In genomic region chr13:32650705-32651311, GRCh38 we compare ENCODE assay signal across 8 cellular contexts.
DNase-seq lines count a peak whose midpoint lies in the region; FAIRE-seq and TF ChIP-seq lines count a peak whose summit lies in the region.

No MANE protein-coding gene starts in this region.

- H3K27me3 ChIP-seq in kidney epithelial cell (ENCODE audit: control insufficient read depth, insufficient read depth, low read length): no peaks in the 10 kb centered on the region

- TF ChIP-seq CTCF in kidney epithelial cell (IDR thresholded peaks at IDR 0.05; ENCODE audit: insufficient read depth, low read length, poor library complexity, severe bottlenecking): peak; percentile 85

- FAIRE-seq in H54 (lab: Jason Lieb, UNC): peak; percentile 66

- intact Hi-C loops in posterior vena cava (cut with DNase I): no loop called here

- H3K36me3 ChIP-seq in kidney epithelial cell (ENCODE audit: control insufficient read depth, insufficient read depth, low read length): no peaks in the 10 kb centered on the region

- H3K4me3 ChIP-seq in kidney epithelial cell (ENCODE audit: low read depth, low read length): no peak overlapping the region

- DNase-seq in GM04504 (ENCODE audit: low read depth) (peak; percentile 14), H54 (ENCODE audit: insufficient read length, low spot score) (no peak), MV-4-11 (lab: John Stamatoyannopoulos, UW) (peak; percentile 81), T-helper 9 cell (peak; percentile 26), brain pericyte (ENCODE audit: low read depth, low spot score) (peak; percentile 12), kidney epithelial cell (ENCODE audit: low read depth) (peak; percentile 25), posterior vena cava (ENCODE audit: low spot score) (no peak)
- peak; percentile 33 to 51 for DNase-seq in stimulated activated CD4-positive, alpha-beta T cell treated with anti-CD3 and anti-CD28 coated beads, Interleukin-4, amount 100 ng/mL, for 4 hours

- no peak for TF ChIP-seq POLR2A in H54 (IDR thresholded peaks at IDR 0.05; ENCODE audit: low read depth, low read length)

Comparison
In these comparisons a context has a peak if more than half of its experiments do, and no peak if none do; other contexts are left out.
1. DNase-seq: peak in GM04504 (single experiment), MV-4-11 (single experiment), T-helper 9 cell (single experiment), brain pericyte (single experiment), kidney epithelial cell (single experiment) and stimulated activated CD4-positive, alpha-beta T cell treated with anti-CD3 and anti-CD28 coated beads, Interleukin-4, amount 100 ng/mL, for 4 hours (2 of 2); none in H54 (single experiment) and posterior vena cava (single experiment).